Comparison of ENCODE assay signal across 19 cellular contexts in the genomic region with DNA sequence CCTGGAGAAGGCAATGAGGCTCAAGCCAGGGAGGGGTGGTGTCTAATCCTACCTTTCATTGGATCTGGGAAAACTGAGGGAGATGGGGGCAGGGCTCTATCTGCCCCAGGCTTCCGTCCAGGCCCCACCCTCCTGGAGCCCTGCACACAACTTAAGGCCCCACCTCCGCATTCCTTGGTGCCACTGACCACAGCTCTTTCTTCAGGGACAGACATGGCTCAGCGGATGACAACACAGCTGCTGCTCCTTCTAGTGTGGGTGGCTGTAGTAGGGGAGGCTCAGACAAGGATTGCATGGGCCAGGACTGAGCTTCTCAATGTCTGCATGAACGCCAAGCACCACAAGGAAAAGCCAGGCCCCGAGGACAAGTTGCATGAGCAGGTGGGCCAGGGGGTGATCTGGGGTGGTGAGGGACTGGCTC. TPM values are rescaled to one million over a fixed set of nuclear protein-coding genes. Genes with fewer than 3 reads are reported as not detected.
DNase-seq lines count a peak whose midpoint lies in the region; FAIRE-seq and TF ChIP-seq lines count a peak whose summit lies in the region.
"Had no signal": no experiment of that assay in that cellular context is flagged by ENCODE, and none has a peak within 500 bp of the region (broad histone marks: within the 10 kb centered on the region; RNA-seq: fewer than 3 reads in every experiment).

FOLR1 (plus strand) TSS at position 180 of the 421 bp plus-strand sequence; CDS start at position 214, 34 bp downstream.

- H3K56ac ChIP-seq in H1 (replicated peaks; ENCODE audit: insufficient read length, low read depth, low read length): no peak within 1 kb of the TSS

- no TSS peak for BruUV-seq in Calu3 (replicated peaks; lab: Mats Ljungman, UMichigan)

- H3K27me3 ChIP-seq in H1 (replicated peaks in 1 of 4; ENCODE audit: control insufficient read depth in 3 of 4, extremely low read depth in 1 of 4, insufficient read depth in 3 of 4, low read length in 3 of 4): no peaks in the 10 kb centered on the region

- no peaks in the 10 kb centered on the region for H3K36me3 ChIP-seq in H1 (ENCODE audit: control insufficient read depth in 2 of 4, insufficient read depth in 4 of 4, low read length in 3 of 4)

- 77% methylated on average over 5 of the region's 5 CpGs; no CpG with 5 or more reads in 1 of the 2 experiments for WGBS in H1 (ENCODE audit: extremely low coverage in 1 of 2, insufficient coverage in 1 of 2, insufficient read length in 1 of 2, insufficient replicate concordance in 2 of 2, low coverage in 1 of 2, low lambda C conversion rate in 2 of 2, missing lambda C conversion rate in 1 of 2), 2 experiments

- no peak within 1 kb of the TSS for H2BK5ac ChIP-seq in H1 (ENCODE audit: low read depth, low read length)

- H3K27me3 Mint-ChIP-seq in Calu3 (ENCODE audit: unreplicated experiment): no peaks in the 10 kb centered on the region
- H3K27me3 Mint-ChIP-seq in nephron (ENCODE audit: low read depth): peaks cover 3% of the 10 kb centered on the region
- H3K27me3 Mint-ChIP-seq in chondrocyte (ENCODE audit: low read depth): peaks cover 2% of the 10 kb centered on the region
- no peaks in the 10 kb centered on the region for H3K27me3 Mint-ChIP-seq in type B pancreatic cell
- H3K27me3 Mint-ChIP-seq: central memory CD8-positive, alpha-beta T cell; memory B cell had no signal

- H2BK120ac ChIP-seq in H1 (replicated peaks; ENCODE audit: low read depth, low read length): no peak within 1 kb of the TSS

- no peak within 1 kb of the TSS for H2AK5ac ChIP-seq in H1 (ENCODE audit: low read depth, low read length)

- peak within 1 kb of the TSS; percentile 86; the same call in 1 of the 2 replicates for H4K8ac ChIP-seq in H1 (ENCODE audit: extremely low read depth, insufficient read depth, low read length)

- peaks cover 0 to 3% (median 0%) of the 10 kb centered on the region in 4 experiments; a peak in 1 of 7 replicates for H3K4me1 ChIP-seq in H1 (replicated peaks in 1 of 4; ENCODE audit: control insufficient read depth in 3 of 4, insufficient read depth in 4 of 4, low read length in 3 of 4)
- H3K4me1 ChIP-seq: psoas muscle had no signal

- TF ChIP-seq EP300 in H1 (IDR thresholded peaks at IDR 0.05; ENCODE audit: borderline replicate concordance in 1 of 2, low read depth in 2 of 2, low read length in 2 of 2): no peak

- H3K4me3 ChIP-seq in H1 (ENCODE audit: extremely low read depth in 1 of 4, insufficient read depth in 2 of 4, low read depth in 3 of 4, low read length in 4 of 4): no peak within 1 kb of the TSS; a peak in 1 of 8 replicates
- H3K4me3 ChIP-seq: psoas muscle had no signal

- DNase-seq in Calu3 (peak; percentile 48), LoVo (ENCODE audit: low spot score) (peak; percentile 53), H1 (ENCODE audit: low read depth in 1 of 2, low spot score in 2 of 2) (no peak), chondrocyte (ENCODE audit: low spot score) (no peak), NCI-H1417 treated with DMSO at 0.1 percent for 48 hours (lab: John Stamatoyannopoulos, UW) (no peak), type B pancreatic cell (ENCODE audit: extremely low spot score, unreplicated experiment) (no peak), pons (ENCODE audit: low spot score) (no peak)
- DNase-seq: activated naive CD4-positive, alpha-beta T cell treated with anti-CD3 and anti-CD28 coated beads, Interleukin-2, amount 10 ng/mL, durations not matched to agents 7 days and 5 days; DMS153; hippocampal formation; NCI-H1048; NCI-H345; psoas muscle; stimulated activated CD4-positive, alpha-beta T cell treated with anti-CD3 and anti-CD28 coated beads, Interleukin-2, amount 100 ng/mL, for 24 hours; T-helper 2 cell had no signal

- peak within 1 kb of the TSS; percentile 61; the same call in 1 of the 2 replicates for H2BK15ac ChIP-seq in H1 (ENCODE audit: low read length)

- no peaks in the 10 kb centered on the region for H3K36me3 Mint-ChIP-seq in Calu3 (ENCODE audit: insufficient read depth, unreplicated experiment)
- H3K36me3 Mint-ChIP-seq in nephron (ENCODE audit: low read depth): no peaks in the 10 kb centered on the region
- H3K36me3 Mint-ChIP-seq in chondrocyte (ENCODE audit: low read depth): no peaks in the 10 kb centered on the region
- H3K36me3 Mint-ChIP-seq in type B pancreatic cell: no peaks in the 10 kb centered on the region
- H3K36me3 Mint-ChIP-seq: activated naive CD4-positive, alpha-beta T cell treated with anti-CD3 and anti-CD28 coated beads, Interleukin-2, amount 10 ng/mL, durations not matched to agents 7 days and 5 days; memory B cell; stimulated activated effector memory CD8-positive, alpha-beta T cell treated with anti-CD3 and anti-CD28 coated beads, Interleukin-12 subunit alpha, Interleukin-12 subunit beta, amount 100 ng/mL, for 72 hours had no signal

- CTCF ChIA-PET in Calu3 (lab: Charles Lee): interaction anchor here (0.9 to 1.1 kb wide), 2 partner anchors 48 to 167 kb away, joined by 4 read pairs; no protein-coding TSS in a partner anchor
- CTCF ChIA-PET in H1 (lab: Charles Lee; ENCODE audit: partially characterized antibody): interaction anchor here (0.7 to 8.3 kb wide), 3 partner anchors 9 to 57 kb away, joined by 3 to 61 read pairs (median 3); no protein-coding TSS in a partner anchor

- no peak for FAIRE-seq in H1 (lab: Jason Lieb, UNC)

- H4K20me1 ChIP-seq in H1 (replicated peaks in 1 of 2; ENCODE audit: control insufficient read depth in 1 of 2, insufficient read depth in 2 of 2, low read length in 2 of 2): no peaks in the 10 kb centered on the region

- H3K23ac ChIP-seq in H1 (ENCODE audit: insufficient read length): no peak within 1 kb of the TSS

- POLR2A ChIA-PET in H1 (lab: Charles Lee; ENCODE audit: partially characterized antibody): no interaction called here

- peak within 1 kb of the TSS; percentile 52; the same call in 1 of the 2 replicates for H2AFZ ChIP-seq in H1 (ENCODE audit: low read length)

- no peak within 1 kb of the TSS for H3K9ac ChIP-seq in H1 (replicated peaks in 1 of 4; ENCODE audit: extremely low read depth in 1 of 4, low read depth in 3 of 4, low read length in 3 of 4)

- intact Hi-C loops in Calu3 (cut with micrococcal nuclease; ENCODE audit: unreplicated experiment): no loop called here

- H4K5ac ChIP-seq in H1 (ENCODE audit: insufficient read length, low read depth, low read length): no peak within 1 kb of the TSS

- H3K23me2 ChIP-seq in H1 (ENCODE audit: low read depth, low read length): no peaks in the 10 kb centered on the region

- TF ChIP-seq CTCF in Calu3 (IDR thresholded peaks at IDR 0.05; ENCODE audit: unreplicated experiment) (no peak), H1 (IDR thresholded peaks at IDR 0.05; ENCODE audit: control extremely low read depth in 1 of 3, insufficient read depth in 1 of 3, low read depth in 1 of 3, low read length in 3 of 3) (no peak), nephron (IDR thresholded peaks at IDR 0.05; ENCODE audit: unreplicated experiment in 3 of 3) (no peak), chondrocyte (IDR thresholded peaks at IDR 0.05) (no peak), type B pancreatic cell (conservative IDR thresholded peaks at IDR 0.05) (no peak)

- H3K4me2 ChIP-seq in H1 (ENCODE audit: insufficient read depth in 1 of 2, low read depth in 2 of 2, low read length in 2 of 2): 0 out of 4 replicates have a peak within 1 kb of the TSS, but pooled peaks of 1 of the 2 experiments have one; percentile 25

- no peak for TF ChIP-seq RAD21 in H1 (IDR thresholded peaks at IDR 0.05 in 1 of 2, conservative IDR thresholded peaks at IDR 0.05 in 1 of 2; ENCODE audit: low read depth in 2 of 2, low read length in 2 of 2)

- H3K4me3 Mint-ChIP-seq in Calu3 (ENCODE audit: low read depth, unreplicated experiment): no peak within 1 kb of the TSS
- H3K4me3 Mint-ChIP-seq in nephron: peak within 1 kb of the TSS in 2 of 3 experiments; percentile 18 to 36
- H3K4me3 Mint-ChIP-seq in chondrocyte (ENCODE audit: unreplicated experiment): no peak within 1 kb of the TSS
- no peak within 1 kb of the TSS for H3K4me3 Mint-ChIP-seq in type B pancreatic cell
- H3K4me3 Mint-ChIP-seq: activated naive CD4-positive, alpha-beta T cell treated with anti-CD3 and anti-CD28 coated beads, Interleukin-2, amount 10 ng/mL, durations not matched to agents 7 days and 5 days; central memory CD8-positive, alpha-beta T cell; memory B cell; stimulated activated effector memory CD8-positive, alpha-beta T cell treated with anti-CD3 and anti-CD28 coated beads, Interleukin-12 subunit alpha, Interleukin-12 subunit beta, amount 100 ng/mL, for 72 hours had no signal

- no peaks in the 10 kb centered on the region for H3K79me1 ChIP-seq in H1 (ENCODE audit: low read depth, low read length)

- no peak within 1 kb of the TSS for H2BK12ac ChIP-seq in H1 (ENCODE audit: low read depth, low read length)

- H3K79me2 ChIP-seq in H1 (ENCODE audit: control insufficient read depth in 1 of 2, insufficient read depth in 2 of 2, low read length in 2 of 2): no peaks in the 10 kb centered on the region

- no peak within 1 kb of the TSS for H3K27ac Mint-ChIP-seq in Calu3 (ENCODE audit: unreplicated experiment)
- peak within 1 kb of the TSS; percentile 63 to 78 (median 71) for H3K27ac Mint-ChIP-seq in nephron
- H3K27ac Mint-ChIP-seq in chondrocyte (ENCODE audit: unreplicated experiment): no peak within 1 kb of the TSS
- no peak within 1 kb of the TSS for H3K27ac Mint-ChIP-seq in type B pancreatic cell
- H3K27ac Mint-ChIP-seq: activated naive CD4-positive, alpha-beta T cell treated with anti-CD3 and anti-CD28 coated beads, Interleukin-2, amount 10 ng/mL, durations not matched to agents 7 days and 5 days; memory B cell; stimulated activated effector memory CD8-positive, alpha-beta T cell treated with anti-CD3 and anti-CD28 coated beads, Interleukin-12 subunit alpha, Interleukin-12 subunit beta, amount 100 ng/mL, for 72 hours had no signal

- no peak within 1 kb of the TSS for H3K14ac ChIP-seq in H1 (ENCODE audit: insufficient read length)

- no peak within 1 kb of the TSS for H4K91ac ChIP-seq in H1 (replicated peaks; ENCODE audit: insufficient read length, low read length)

- no peak within 1 kb of the TSS for H3K4ac ChIP-seq in H1 (replicated peaks; ENCODE audit: insufficient read length, low read depth, low read length)

- no peak within 1 kb of the TSS for H2BK20ac ChIP-seq in H1 (ENCODE audit: low read length)

- TF ChIP-seq POLR2A in H1 (IDR thresholded peaks at IDR 0.05; ENCODE audit: control extremely low read depth in 1 of 2, low read depth in 2 of 2, low read length in 2 of 2): no peak

- H3K9me3 Mint-ChIP-seq in Calu3 (ENCODE audit: low read depth, unreplicated experiment) (no peaks in the 10 kb centered on the region), nephron (no peaks in the 10 kb centered on the region), chondrocyte (ENCODE audit: low read depth) (no peaks in the 10 kb centered on the region), type B pancreatic cell (no peaks in the 10 kb centered on the region)
- H3K9me3 Mint-ChIP-seq: activated naive CD4-positive, alpha-beta T cell treated with anti-CD3 and anti-CD28 coated beads, Interleukin-2, amount 10 ng/mL, durations not matched to agents 7 days and 5 days; central memory CD8-positive, alpha-beta T cell; memory B cell; stimulated activated effector memory CD8-positive, alpha-beta T cell treated with anti-CD3 and anti-CD28 coated beads, Interleukin-12 subunit alpha, Interleukin-12 subunit beta, amount 100 ng/mL, for 72 hours had no signal

- no peak within 1 kb of the TSS for H3K18ac ChIP-seq in H1 (ENCODE audit: extremely low read depth, low read length)

- no peak within 1 kb of the TSS for H3K27ac ChIP-seq in H1 (ENCODE audit: low read depth, low read length)
- H3K27ac ChIP-seq: psoas muscle had no signal

- no peaks in the 10 kb centered on the region for H3K9me3 ChIP-seq in H1 (ENCODE audit: insufficient read depth in 2 of 2, low read depth in 1 of 2, low read length in 1 of 2)
- H3K9me3 ChIP-seq: psoas muscle had no signal

- peaks cover 9% of the 10 kb centered on the region for H3K4me1 Mint-ChIP-seq in Calu3 (ENCODE audit: low read depth, unreplicated experiment)
- peaks cover 36% of the 10 kb centered on the region for H3K4me1 Mint-ChIP-seq in nephron
- peaks cover 5% of the 10 kb centered on the region for H3K4me1 Mint-ChIP-seq in chondrocyte (ENCODE audit: low read depth)
- peaks cover 27% of the 10 kb centered on the region for H3K4me1 Mint-ChIP-seq in type B pancreatic cell (ENCODE audit: unreplicated experiment)
- H3K4me1 Mint-ChIP-seq: activated naive CD4-positive, alpha-beta T cell treated with anti-CD3 and anti-CD28 coated beads, Interleukin-2, amount 10 ng/mL, durations not matched to agents 7 days and 5 days; central memory CD8-positive, alpha-beta T cell; stimulated activated effector memory CD8-positive, alpha-beta T cell treated with anti-CD3 and anti-CD28 coated beads, Interleukin-12 subunit alpha, Interleukin-12 subunit beta, amount 100 ng/mL, for 72 hours had no signal

RNA-seq across cellular contexts. Expression of gene FOLR1, which starts in this region (rescaled TPM):
- total RNA-seq in Calu3 (2022) (2.6 and 2.7 TPM in 2 replicates), chondrocyte (0.20 TPM in 1 of 3 replicates, not detected in the others), type B pancreatic cell (ENCODE audit: low replicate concordance) (2.7 and 6.7 TPM in 2 replicates)
- total RNA-seq in H1 (2021; fragmentation: NEBNext Ultra II Directional; extraction: Animal tissue kit (Norgen Biotek cat#: 25700)): 0.55 TPM in 1 of 2 replicates, not detected in the other
- polyA plus RNA-seq in H1 (2011; rRNA removed): 1.3 and 1.9 TPM in 2 replicates
- 1.7 TPM for polyA plus RNA-seq in H1 (2011; cell fraction: cytosol; rRNA removed)
- 0.77 TPM for polyA plus RNA-seq in H1 (2011; cell fraction: nucleus; rRNA removed)
- polyA plus RNA-seq in H1 (2012, experiment 1 of 2): 0.82 to 1.1 TPM (median 0.85 TPM) in 4 replicates
- 1.0 TPM for polyA plus RNA-seq in H1 (2012, experiment 2 of 2)
- 0.75 TPM for polyA plus RNA-seq in H1 (2013, experiment 1 of 2)
- 0.79 TPM for polyA plus RNA-seq in H1 (2013, experiment 2 of 2)
- 0.22 and 0.66 TPM in 2 replicates for polyA minus RNA-seq in H1 (2011; rRNA and poly(A)+ RNA removed)
- polyA minus RNA-seq in H1 (2011; cell fraction: cytosol; rRNA and poly(A)+ RNA removed): 2.8 TPM
- polyA minus RNA-seq in H1 (2011; cell fraction: nucleus; rRNA and poly(A)+ RNA removed): 1.6 TPM
- polyA plus RNA-seq: psoas muscle had no signal

Comparison
In these comparisons a context has a peak if more than half of its experiments do, and no peak if none do; other contexts are left out.
1. DNase-seq: peak in Calu3 (single experiment) and LoVo (single experiment); none in H1 (0 of 2), chondrocyte (single experiment), NCI-H1417 treated with DMSO at 0.1 percent for 48 hours (single experiment), type B pancreatic cell (single experiment) and pons (single experiment).
2. H3K27ac Mint-ChIP-seq: peak in nephron (3 of 3); none in Calu3 (single experiment), chondrocyte (single experiment) and type B pancreatic cell (single experiment).
3. H3K4me3 Mint-ChIP-seq: peak in nephron (2 of 3); none in Calu3 (single experiment), chondrocyte (single experiment) and type B pancreatic cell (single experiment).